ENCODE assay signal across 8 cellular contexts in genomic region chr16:48244080-48244862, GRCh38. TPM values are rescaled to one million over a fixed set of nuclear protein-coding genes. Genes with fewer than 3 reads are reported as not detected.
DNase-seq lines count a peak whose midpoint lies in the region; ATAC-seq, FAIRE-seq and TF ChIP-seq lines count a peak whose summit lies in the region.

Gene LONP2, plus strand, starts transcription at chr16:48244300. Its CDS starts 89 bp downstream, at chr16:48244389.

- H3K9me3 ChIP-seq in HUES64 (ENCODE audit: insufficient read depth, low read depth, low read length) = no peaks in the 10 kb centered on the region; the same call in 1 of the 2 replicates
- no peaks in the 10 kb centered on the region for H3K9me3 ChIP-seq in mononuclear cell (ENCODE audit: low read depth, low read length)

- H3K27ac ChIP-seq in HUES64 (ENCODE audit: low read depth, low read length) = peak within 1 kb of the TSS; percentile 2; the same call in 1 of the 2 replicates

- H3K27me3 ChIP-seq in HUES64 (ENCODE audit: insufficient read depth, low read length) = no peaks in the 10 kb centered on the region
- no peaks in the 10 kb centered on the region for H3K27me3 ChIP-seq in mononuclear cell (ENCODE audit: insufficient read depth, low read length)

- H3K9ac ChIP-seq in HUES64 (ENCODE audit: low read depth, low read length) = peak within 1 kb of the TSS; percentile 73

- peak; percentile 98 for ATAC-seq in GM21447 (IDR thresholded peaks at IDR 0.05; ENCODE audit: unreplicated experiment)

- peaks cover 6% of the 10 kb centered on the region for H3K4me1 ChIP-seq in HUES64 (ENCODE audit: insufficient read depth, low read length)
- peaks cover 34% of the 10 kb centered on the region for H3K4me1 ChIP-seq in mononuclear cell (ENCODE audit: insufficient read depth, low read length)

- H3K36me3 ChIP-seq in HUES64 (ENCODE audit: insufficient read depth, low read length) = no peaks in the 10 kb centered on the region

- no peak for TF ChIP-seq CTCF in D721Med (IDR thresholded peaks at IDR 0.05; ENCODE audit: insufficient read depth, missing control alignments)
- no peak for TF ChIP-seq CTCF in epithelial cell of esophagus (IDR thresholded peaks at IDR 0.05; ENCODE audit: insufficient read depth, low read depth, low read length, missing control alignments)

- peak; percentile 41 for DNase-seq in D721Med (ENCODE audit: insufficient read length, low spot score)
- peak; percentile 88 for DNase-seq in OCI-M1 (lab: John Stamatoyannopoulos, UW)
- peak; percentile 92 for DNase-seq in activated T-cell treated with anti-CD3 and anti-CD28 coated beads for 24 hours (ENCODE audit: low read depth)
- DNase-seq in epithelial cell of esophagus (ENCODE audit: low read depth) = peak; percentile 94
- peak; percentile 83 to 91 for DNase-seq in stimulated activated CD8-positive, alpha-beta memory T cell treated with anti-CD3 and anti-CD28 coated beads, Interleukin-2, amount 100 ng/mL, for 48 hours (ENCODE audit: low read depth in 2 of 2)

- whole genome bisulfite sequencing in HUES64 = under 1% methylated on average over 63 of the region's 63 CpGs

- H3K4me3 ChIP-seq in HUES64 (ENCODE audit: low read length) = peak within 1 kb of the TSS; percentile 81
- peak within 1 kb of the TSS; percentile 90 for H3K4me3 ChIP-seq in epithelial cell of esophagus (ENCODE audit: low read length)
- H3K4me3 ChIP-seq in mononuclear cell (ENCODE audit: low read length) = peak within 1 kb of the TSS; percentile 82

- FAIRE-seq in D721Med (lab: Jason Lieb, UNC) = no peak

RNA-seq across cellular contexts. Expression of gene LONP2, which starts in this region (rescaled TPM):
- polyA plus RNA-seq in HUES64 (2013, experiment 1 of 2) = 13.2 TPM
- 15.2 TPM for polyA plus RNA-seq in HUES64 (2013, experiment 2 of 2)
- total RNA-seq in mononuclear cell = 49.2 TPM

Comparison
In these comparisons a context has a peak if more than half of its experiments do, and no peak if none do; other contexts are left out.
1. Peak in every context shown above with its lines: DNase-seq, ATAC-seq, H3K4me3 ChIP-seq and H3K27ac ChIP-seq.
2. DNase-seq: peak in every context shown above with its lines; median percentile 94 in epithelial cell of esophagus; 92 in activated T-cell treated with anti-CD3 and anti-CD28 coated beads for 24 hours; 88 in OCI-M1; 87 in stimulated activated CD8-positive, alpha-beta memory T cell treated with anti-CD3 and anti-CD28 coated beads, Interleukin-2, amount 100 ng/mL, for 48 hours; 41 in D721Med.